In genomic region chr6:126824226-126824625, GRCh38 we compare ENCODE assay signal across 16 cellular contexts.
DNase-seq lines count a peak whose midpoint lies in the region; ATAC-seq and TF ChIP-seq lines count a peak whose summit lies in the region.
"Had no signal": no experiment of that assay in that cellular context is flagged by ENCODE, and none has a peak within 500 bp of the region (broad histone marks: within the 10 kb centered on the region; RNA-seq: fewer than 3 reads in every experiment).

No MANE protein-coding gene starts in this region.

- TF ChIP-seq CTCF in WTC11 (IDR thresholded peaks at IDR 0.05) (no peak), fibroblast of the aortic adventitia (IDR thresholded peaks at IDR 0.05; ENCODE audit: insufficient read depth, low read length) (no peak), parathyroid adenoma (IDR thresholded peaks at IDR 0.05) (no peak), PC-9 (conservative IDR thresholded peaks at IDR 0.05) (no peak)

- H3K79me2 ChIP-seq in parathyroid adenoma (no peaks in the 10 kb centered on the region), PC-9 (ENCODE audit: low read depth) (no peaks in the 10 kb centered on the region)

- no peaks in the 10 kb centered on the region for H4K20me1 ChIP-seq in PC-9 (ENCODE audit: insufficient read depth)

- H3K9me3 ChIP-seq in parathyroid adenoma (ENCODE audit: control insufficient read depth, low read length) (no peaks in the 10 kb centered on the region), PC-9 (ENCODE audit: insufficient read depth, low read depth) (no peaks in the 10 kb centered on the region)

- no peaks in the 10 kb centered on the region for H3K36me3 Mint-ChIP-seq in WTC11

- intact Hi-C loops in PC-9 (cut with micrococcal nuclease; ENCODE audit: unreplicated experiment), result no loop called here

- CTCF ChIA-PET in WTC11 (lab: Charles Lee) (interaction anchor here (1.7 kb wide), 1 partner anchor 20 kb away, joined by 3 read pairs; no protein-coding TSS in a partner anchor), PC-9 (lab: Charles Lee) (no interaction called here)

- DNase-seq in GM03348 (ENCODE audit: low spot score) (peak; percentile 34), WTC11 (ENCODE audit: low spot score) (no peak), fibroblast of the aortic adventitia (ENCODE audit: low read depth) (peak; percentile 10), PC-9 (no peak), NCI-H510A treated with DMSO at 0.1 percent for 48 hours (lab: John Stamatoyannopoulos, UW) (no peak), HK-2 (ENCODE audit: unreplicated experiment) (no peak), anterior cingulate cortex (lab: John Stamatoyannopoulos, UW) (no peak)
- DNase-seq: COR-L47, GM23248, MM.1S, NCI-H1105, NCI-H1694 treated with DMSO at 0.1 percent for 48 hours, NCI-H345, SHP77 had no signal

- H3K27me3 Mint-ChIP-seq in WTC11 (ENCODE audit: low read depth), result no peaks in the 10 kb centered on the region

- peak overlapping the region; percentile 30 for H3K27ac ChIP-seq in parathyroid adenoma
- H3K27ac ChIP-seq in PC-9, result no peak overlapping the region
- H3K27ac ChIP-seq: GM23248, KMS-11 had no signal

- peaks cover 14% of the 10 kb centered on the region for H3K4me1 Mint-ChIP-seq in WTC11

- no TSS peak for BruUV-seq in PC-9 (replicated peaks; lab: Mats Ljungman, UMichigan)

- H3F3A ChIP-seq in PC-9 (ENCODE audit: insufficient read depth, low read depth), result no peaks in the 10 kb centered on the region

- H3K36me3 ChIP-seq in parathyroid adenoma (ENCODE audit: control insufficient read depth, insufficient read depth, low read length) (no peaks in the 10 kb centered on the region), PC-9 (ENCODE audit: low read depth) (no peaks in the 10 kb centered on the region)

- H3K4me3 Mint-ChIP-seq in WTC11, result no peak overlapping the region

- ATAC-seq in WTC11, result peak; percentile 71; the same call in 1 of the 2 replicates

- H3K4me1 ChIP-seq in parathyroid adenoma (peaks cover 7% of the 10 kb centered on the region), PC-9 (replicated peaks; ENCODE audit: insufficient read depth) (no peaks in the 10 kb centered on the region)

- no peak overlapping the region for H3K4me3 ChIP-seq in fibroblast of the aortic adventitia (ENCODE audit: low read depth, low read length)
- no peak overlapping the region for H3K4me3 ChIP-seq in parathyroid adenoma (ENCODE audit: low read depth, low read length)
- H3K4me3 ChIP-seq in PC-9, result no peak overlapping the region
- H3K4me3 ChIP-seq: GM23248 had no signal

- H2AFZ ChIP-seq in parathyroid adenoma (peak overlapping the region; percentile 13), PC-9 (no peak overlapping the region)
- H2AFZ ChIP-seq: GM23248 had no signal

- H3K27ac Mint-ChIP-seq in WTC11, result no peak overlapping the region

- H3K27me3 ChIP-seq in parathyroid adenoma (ENCODE audit: control insufficient read depth, insufficient read depth, low read length) (no peaks in the 10 kb centered on the region), PC-9 (ENCODE audit: insufficient read depth, low read depth) (no peaks in the 10 kb centered on the region)

- no peak overlapping the region for H3K9ac ChIP-seq in parathyroid adenoma
- H3K9ac ChIP-seq: GM23248, KMS-11 had no signal

- no peaks in the 10 kb centered on the region for H3K9me2 ChIP-seq in PC-9 (ENCODE audit: insufficient read depth)

- no peak overlapping the region for H3K4me2 ChIP-seq in parathyroid adenoma (ENCODE audit: low read length)
- H3K4me2 ChIP-seq in PC-9, result no peak overlapping the region
- H3K4me2 ChIP-seq: KMS-11 had no signal

- POLR2A ChIA-PET in WTC11 (lab: Charles Lee), result no interaction called here
- POLR2A ChIA-PET in PC-9 (lab: Charles Lee; ENCODE audit: unreplicated experiment), result no interaction called here

- H3K9me3 Mint-ChIP-seq in WTC11, result no peaks in the 10 kb centered on the region

TF ChIP-seq in WTC11, 78 proteins besides CTCF, POLR2A, EP300 and RAD21:
- TF ChIP-seq ATF1 (CRISPR knock-in tag; IDR thresholded peaks at IDR 0.05), result no peak
- no peak for TF ChIP-seq ETV6 (CRISPR knock-in tag; IDR thresholded peaks at IDR 0.05)
- no peak for TF ChIP-seq FOXP1 (CRISPR knock-in tag; IDR thresholded peaks at IDR 0.05; ENCODE audit: borderline replicate concordance)
- no peak for TF ChIP-seq SMAD4 (CRISPR knock-in tag; IDR thresholded peaks at IDR 0.05)
TF ChIP-seq in WTC11: peak in this region for 0.

Comparison
In these comparisons a context has a peak if more than half of its experiments do, and no peak if none do; other contexts are left out.
1. DNase-seq: peak in GM03348 (single experiment) and fibroblast of the aortic adventitia (single experiment); none in WTC11 (single experiment), PC-9 (0 of 2), NCI-H510A treated with DMSO at 0.1 percent for 48 hours (single experiment), HK-2 (single experiment) and anterior cingulate cortex (0 of 58).